In the genomic region with DNA sequence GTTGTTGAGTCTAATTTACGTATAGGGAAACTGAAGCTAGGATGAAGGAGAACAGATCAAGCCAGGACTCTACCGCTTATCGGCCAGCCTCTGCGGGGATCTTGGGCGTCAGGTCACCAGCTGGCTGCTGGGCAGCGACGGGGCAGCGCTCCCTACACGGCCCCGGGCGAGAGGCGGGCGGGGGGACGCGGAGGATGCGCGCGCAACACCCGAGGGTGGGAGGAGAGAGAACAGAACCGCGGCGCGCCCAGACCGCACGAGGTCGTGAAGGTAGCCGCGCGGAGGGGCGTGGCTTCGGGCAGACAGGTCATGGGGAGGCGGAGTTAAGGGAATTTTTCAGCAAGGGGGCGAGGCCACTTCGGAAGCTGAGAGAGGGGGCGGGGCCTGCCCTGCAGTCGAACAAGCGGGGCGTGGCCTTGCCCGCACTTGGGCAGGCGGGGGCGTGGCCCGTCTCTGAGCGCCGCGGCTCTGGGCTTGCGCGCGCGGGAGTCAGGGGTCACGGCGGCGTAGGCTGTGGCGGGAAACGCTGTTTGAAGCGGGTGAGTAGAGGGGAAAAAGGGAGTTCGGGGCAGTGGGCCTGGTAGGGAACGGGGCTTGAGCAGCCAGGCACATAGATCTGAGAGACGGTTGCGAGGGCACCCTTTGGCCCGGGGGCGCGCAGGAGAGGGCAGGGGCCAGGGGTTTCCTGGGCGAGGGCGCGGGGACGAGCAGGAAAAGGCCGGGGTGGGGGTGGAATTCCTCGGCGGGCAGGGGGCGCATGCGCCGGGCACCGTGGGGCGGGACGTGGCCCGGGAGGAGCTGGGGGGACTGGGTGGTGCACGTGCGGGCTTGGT, we compare ENCODE assay signal across 1 cellular context.
TF ChIP-seq lines count a peak whose summit lies in the region.

A gene (plus strand): TSS at position 496 of the 833 bp plus-strand sequence. CDS start 14,505 bp downstream, outside the sequence.

TF ChIP-seq in K562, 482 proteins besides CTCF, POLR2A, EP300 and RAD21 (continued from another document and continues in another):
- TF ChIP-seq, protein P1, sequence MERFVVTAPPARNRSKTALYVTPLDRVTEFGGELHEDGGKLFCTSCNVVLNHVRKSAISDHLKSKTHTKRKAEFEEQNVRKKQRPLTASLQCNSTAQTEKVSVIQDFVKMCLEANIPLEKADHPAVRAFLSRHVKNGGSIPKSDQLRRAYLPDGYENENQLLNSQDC (CRISPR knock-in tag; IDR thresholded peaks at IDR 0.05) = 0 out of 2 replicates have a peak, but pooled peaks have one; percentile 30
- TF ChIP-seq TRIM28 (IDR thresholded peaks at IDR 0.05) (no peak), SNIP1 (IDR thresholded peaks at IDR 0.05; ENCODE audit: low read depth) (no peak), CAMTA2 (CRISPR knock-in tag; conservative IDR thresholded peaks at IDR 0.05) (peak; percentile 97), SREBF2 (CRISPR knock-in tag; IDR thresholded peaks at IDR 0.05) (no peak), SMC3 (conservative IDR thresholded peaks at IDR 0.05; ENCODE audit: insufficient read depth, low read depth, low read length) (no peak), HLTF (IDR thresholded peaks at IDR 0.05) (0 out of 2 replicates have a peak, but pooled peaks have one; percentile 30), KDM5B (IDR thresholded peaks at IDR 0.05; ENCODE audit: insufficient replicate concordance, low read depth, low read length) (peak; percentile 70), MIER1 (IDR thresholded peaks at IDR 0.05; ENCODE audit: low read depth) (no peak), FOS (IDR thresholded peaks at IDR 0.05; ENCODE audit: extremely low read depth, insufficient read length) (no peak), MTA1 (IDR thresholded peaks at IDR 0.05; ENCODE audit: borderline replicate concordance) (0 out of 2 replicates have a peak, but pooled peaks have one; percentile 14), ZNF146 (CRISPR knock-in tag; IDR thresholded peaks at IDR 0.05; ENCODE audit: unreplicated experiment) (no peak), ZNF274 (IDR thresholded peaks at IDR 0.05; ENCODE audit: borderline replicate concordance, low read depth, low read length) (no peak), NCOA1 (IDR thresholded peaks at IDR 0.05; ENCODE audit: low read depth) (no peak), BCL6 (CRISPR knock-in tag; IDR thresholded peaks at IDR 0.05) (no peak), SETDB1 (IDR thresholded peaks at IDR 0.05; ENCODE audit: low read length) (no peak), NUFIP1 (IDR thresholded peaks at IDR 0.05; ENCODE audit: partially characterized antibody) (no peak), ZC3H11A (IDR thresholded peaks at IDR 0.05; ENCODE audit: low read depth, low read length) (no peak), PHF8 (IDR thresholded peaks at IDR 0.05; ENCODE audit: borderline replicate concordance, low read length) (peak; percentile 75; the same call in 1 of the 2 replicates), ZNF253 (CRISPR knock-in tag; conservative IDR thresholded peaks at IDR 0.05) (no peak), KHSRP (IDR thresholded peaks at IDR 0.05) (no peak), CCNT2 (IDR thresholded peaks at IDR 0.05; ENCODE audit: borderline replicate concordance, extremely low read depth, insufficient read length, low read depth, low read length) (peak; percentile 94), BRCA1 (IDR thresholded peaks at IDR 0.05) (no peak), BRCA1 (CRISPR knock-in tag; IDR thresholded peaks at IDR 0.05) (no peak), ZNF717 (CRISPR knock-in tag; IDR thresholded peaks at IDR 0.05) (peak; percentile 90; the same call in 1 of the 2 replicates), TAL1 (IDR thresholded peaks at IDR 0.05) (no peak), NFYB (IDR thresholded peaks at IDR 0.05; ENCODE audit: extremely low read depth, insufficient read length) (no peak), SAFB (IDR thresholded peaks at IDR 0.05; ENCODE audit: borderline replicate concordance, low read depth, low read length) (no peak), RBM22 (IDR thresholded peaks at IDR 0.05; ENCODE audit: low read depth, low read length, poor library complexity, severe bottlenecking) (peak; percentile 58), ZFP30 (CRISPR knock-in tag; IDR thresholded peaks at IDR 0.05; ENCODE audit: borderline replicate concordance) (no peak), ZNF174 (CRISPR knock-in tag; IDR thresholded peaks at IDR 0.05) (no peak), DMBX1 (CRISPR knock-in tag; IDR thresholded peaks at IDR 0.05; ENCODE audit: borderline replicate concordance) (no peak), FOXA3 (CRISPR knock-in tag; conservative IDR thresholded peaks at IDR 0.05 in 1 of 2, IDR thresholded peaks at IDR 0.05 in 1 of 2) (no peak)
- TF ChIP-seq, protein P2, sequence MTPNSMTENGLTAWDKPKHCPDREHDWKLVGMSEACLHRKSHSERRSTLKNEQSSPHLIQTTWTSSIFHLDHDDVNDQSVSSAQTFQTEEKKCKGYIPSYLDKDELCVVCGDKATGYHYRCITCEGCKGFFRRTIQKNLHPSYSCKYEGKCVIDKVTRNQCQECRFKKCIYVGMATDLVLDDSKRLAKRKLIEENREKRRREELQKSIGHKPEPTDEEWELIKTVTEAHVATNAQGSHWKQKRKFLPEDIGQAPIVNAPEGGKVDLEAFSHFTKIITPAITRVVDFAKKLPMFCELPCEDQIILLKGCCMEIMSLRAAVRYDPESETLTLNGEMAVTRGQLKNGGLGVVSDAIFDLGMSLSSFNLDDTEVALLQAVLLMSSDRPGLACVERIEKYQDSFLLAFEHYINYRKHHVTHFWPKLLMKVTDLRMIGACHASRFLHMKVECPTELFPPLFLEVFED (CRISPR knock-in tag; conservative IDR thresholded peaks at IDR 0.05) = peak; percentile 97
- TF ChIP-seq, protein P3, sequence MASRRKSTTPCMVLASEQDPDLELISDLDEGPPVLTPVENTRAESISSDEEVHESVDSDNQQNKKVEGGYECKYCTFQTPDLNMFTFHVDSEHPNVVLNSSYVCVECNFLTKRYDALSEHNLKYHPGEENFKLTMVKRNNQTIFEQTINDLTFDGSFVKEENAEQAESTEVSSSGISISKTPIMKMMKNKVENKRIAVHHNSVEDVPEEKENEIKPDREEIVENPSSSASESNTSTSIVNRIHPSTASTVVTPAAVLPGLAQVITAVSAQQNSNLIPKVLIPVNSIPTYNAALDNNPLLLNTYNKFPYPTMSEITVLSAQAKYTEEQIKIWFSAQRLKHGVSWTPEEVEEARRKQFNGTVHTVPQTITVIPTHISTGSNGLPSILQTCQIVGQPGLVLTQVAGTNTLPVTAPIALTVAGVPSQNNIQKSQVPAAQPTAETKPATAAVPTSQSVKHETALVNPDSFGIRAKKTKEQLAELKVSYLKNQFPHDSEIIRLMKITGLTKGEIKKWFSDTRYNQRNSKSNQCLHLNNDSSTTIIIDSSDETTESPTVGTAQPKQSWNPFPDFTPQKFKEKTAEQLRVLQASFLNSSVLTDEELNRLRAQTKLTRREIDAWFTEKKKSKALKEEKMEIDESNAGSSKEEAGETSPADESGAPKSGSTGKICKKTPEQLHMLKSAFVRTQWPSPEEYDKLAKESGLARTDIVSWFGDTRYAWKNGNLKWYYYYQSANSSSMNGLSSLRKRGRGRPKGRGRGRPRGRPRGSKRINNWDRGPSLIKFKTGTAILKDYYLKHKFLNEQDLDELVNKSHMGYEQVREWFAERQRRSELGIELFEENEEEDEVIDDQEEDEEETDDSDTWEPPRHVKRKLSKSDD (conservative IDR thresholded peaks at IDR 0.05; ENCODE audit: low read length) = no peak
- TF ChIP-seq, protein P4, sequence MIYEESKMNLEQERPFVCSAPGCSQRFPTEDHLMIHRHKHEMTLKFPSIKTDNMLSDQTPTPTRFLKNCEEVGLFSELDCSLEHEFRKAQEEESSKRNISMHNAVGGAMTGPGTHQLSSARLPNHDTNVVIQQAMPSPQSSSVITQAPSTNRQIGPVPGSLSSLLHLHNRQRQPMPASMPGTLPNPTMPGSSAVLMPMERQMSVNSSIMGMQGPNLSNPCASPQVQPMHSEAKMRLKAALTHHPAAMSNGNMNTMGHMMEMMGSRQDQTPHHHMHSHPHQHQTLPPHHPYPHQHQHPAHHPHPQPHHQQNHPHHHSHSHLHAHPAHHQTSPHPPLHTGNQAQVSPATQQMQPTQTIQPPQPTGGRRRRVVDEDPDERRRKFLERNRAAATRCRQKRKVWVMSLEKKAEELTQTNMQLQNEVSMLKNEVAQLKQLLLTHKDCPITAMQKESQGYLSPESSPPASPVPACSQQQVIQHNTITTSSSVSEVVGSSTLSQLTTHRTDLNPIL (CRISPR knock-in tag; IDR thresholded peaks at IDR 0.05) = peak; percentile 68
- TF ChIP-seq, protein P5, sequence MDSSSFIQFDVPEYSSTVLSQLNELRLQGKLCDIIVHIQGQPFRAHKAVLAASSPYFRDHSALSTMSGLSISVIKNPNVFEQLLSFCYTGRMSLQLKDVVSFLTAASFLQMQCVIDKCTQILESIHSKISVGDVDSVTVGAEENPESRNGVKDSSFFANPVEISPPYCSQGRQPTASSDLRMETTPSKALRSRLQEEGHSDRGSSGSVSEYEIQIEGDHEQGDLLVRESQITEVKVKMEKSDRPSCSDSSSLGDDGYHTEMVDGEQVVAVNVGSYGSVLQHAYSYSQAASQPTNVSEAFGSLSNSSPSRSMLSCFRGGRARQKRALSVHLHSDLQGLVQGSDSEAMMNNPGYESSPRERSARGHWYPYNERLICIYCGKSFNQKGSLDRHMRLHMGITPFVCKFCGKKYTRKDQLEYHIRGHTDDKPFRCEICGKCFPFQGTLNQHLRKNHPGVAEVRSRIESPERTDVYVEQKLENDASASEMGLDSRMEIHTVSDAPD (CRISPR knock-in tag; IDR thresholded peaks at IDR 0.05) = no peak
- TF ChIP-seq, protein P6, sequence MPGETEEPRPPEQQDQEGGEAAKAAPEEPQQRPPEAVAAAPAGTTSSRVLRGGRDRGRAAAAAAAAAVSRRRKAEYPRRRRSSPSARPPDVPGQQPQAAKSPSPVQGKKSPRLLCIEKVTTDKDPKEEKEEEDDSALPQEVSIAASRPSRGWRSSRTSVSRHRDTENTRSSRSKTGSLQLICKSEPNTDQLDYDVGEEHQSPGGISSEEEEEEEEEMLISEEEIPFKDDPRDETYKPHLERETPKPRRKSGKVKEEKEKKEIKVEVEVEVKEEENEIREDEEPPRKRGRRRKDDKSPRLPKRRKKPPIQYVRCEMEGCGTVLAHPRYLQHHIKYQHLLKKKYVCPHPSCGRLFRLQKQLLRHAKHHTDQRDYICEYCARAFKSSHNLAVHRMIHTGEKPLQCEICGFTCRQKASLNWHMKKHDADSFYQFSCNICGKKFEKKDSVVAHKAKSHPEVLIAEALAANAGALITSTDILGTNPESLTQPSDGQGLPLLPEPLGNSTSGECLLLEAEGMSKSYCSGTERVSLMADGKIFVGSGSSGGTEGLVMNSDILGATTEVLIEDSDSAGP (CRISPR knock-in tag; IDR thresholded peaks at IDR 0.05) = no peak
- TF ChIP-seq, protein P7, sequence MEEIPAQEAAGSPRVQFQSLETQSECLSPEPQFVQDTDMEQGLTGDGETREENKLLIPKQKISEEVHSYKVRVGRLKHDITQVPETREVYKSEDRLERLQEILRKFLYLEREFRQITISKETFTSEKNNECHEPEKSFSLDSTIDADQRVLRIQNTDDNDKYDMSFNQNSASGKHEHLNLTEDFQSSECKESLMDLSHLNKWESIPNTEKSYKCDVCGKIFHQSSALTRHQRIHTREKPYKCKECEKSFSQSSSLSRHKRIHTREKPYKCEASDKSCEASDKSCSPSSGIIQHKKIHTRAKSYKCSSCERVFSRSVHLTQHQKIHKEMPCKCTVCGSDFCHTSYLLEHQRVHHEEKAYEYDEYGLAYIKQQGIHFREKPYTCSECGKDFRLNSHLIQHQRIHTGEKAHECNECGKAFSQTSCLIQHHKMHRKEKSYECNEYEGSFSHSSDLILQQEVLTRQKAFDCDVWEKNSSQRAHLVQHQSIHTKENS (CRISPR knock-in tag; IDR thresholded peaks at IDR 0.05) = peak; percentile 94
- TF ChIP-seq, protein P8, sequence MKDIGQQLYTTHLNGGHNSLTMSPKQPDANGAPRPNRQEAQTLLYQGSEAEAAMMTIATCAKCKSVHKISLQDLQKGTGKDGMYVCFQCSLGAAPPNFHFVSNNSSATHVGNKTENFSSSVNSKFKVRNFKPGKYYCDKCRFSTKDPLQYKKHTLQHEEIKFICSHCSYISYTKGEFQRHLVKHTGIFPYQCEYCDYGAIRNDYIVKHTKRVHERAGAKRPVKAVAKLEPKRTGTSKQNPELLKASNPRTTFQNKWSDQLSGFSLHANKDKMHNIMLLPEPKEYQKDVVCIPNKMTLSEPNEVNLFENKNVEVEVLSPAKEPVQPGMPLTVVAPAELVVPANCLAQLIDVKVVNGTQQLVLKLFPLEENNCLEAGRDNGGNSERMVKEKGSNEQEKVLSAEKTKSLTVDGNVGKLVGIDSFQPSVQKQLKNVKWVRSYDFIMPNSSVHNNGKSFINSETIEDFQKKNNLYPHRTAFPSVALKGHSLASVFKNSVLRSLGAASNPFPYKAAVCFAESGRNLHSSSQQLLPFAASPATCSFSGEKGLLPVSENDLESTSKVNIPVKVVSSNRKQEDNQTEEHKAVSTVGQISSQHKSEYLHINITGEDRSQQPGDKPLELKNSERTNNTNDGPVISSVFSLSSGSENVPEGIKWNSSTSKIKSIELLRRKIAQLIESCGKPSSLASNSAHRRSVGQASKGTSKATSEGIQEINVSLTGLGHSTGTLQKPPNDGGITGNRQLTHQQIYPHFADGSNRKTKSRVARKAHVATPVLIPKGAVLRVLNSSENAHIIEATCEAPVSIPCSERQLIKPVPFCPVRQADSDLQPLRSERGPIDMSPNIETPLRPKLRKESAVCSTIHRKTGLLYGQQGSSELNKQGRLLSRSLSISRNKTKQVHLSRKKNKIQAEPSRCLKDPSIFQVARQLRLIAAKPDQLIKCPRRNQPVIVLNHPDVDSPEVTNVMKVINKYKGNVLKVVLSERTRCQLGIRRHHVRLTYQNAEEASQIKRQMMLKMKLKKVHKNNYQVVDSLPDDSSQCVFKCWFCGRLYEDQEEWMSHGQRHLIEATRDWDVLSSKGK (CRISPR knock-in tag; IDR thresholded peaks at IDR 0.05) = no peak
- TF ChIP-seq, protein P9, sequence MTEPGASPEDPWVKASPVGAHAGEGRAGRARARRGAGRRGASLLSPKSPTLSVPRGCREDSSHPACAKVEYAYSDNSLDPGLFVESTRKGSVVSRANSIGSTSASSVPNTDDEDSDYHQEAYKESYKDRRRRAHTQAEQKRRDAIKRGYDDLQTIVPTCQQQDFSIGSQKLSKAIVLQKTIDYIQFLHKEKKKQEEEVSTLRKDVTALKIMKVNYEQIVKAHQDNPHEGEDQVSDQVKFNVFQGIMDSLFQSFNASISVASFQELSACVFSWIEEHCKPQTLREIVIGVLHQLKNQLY (CRISPR knock-in tag; conservative IDR thresholded peaks at IDR 0.05) = 0 out of 4 replicates have a peak, but pooled peaks of 1 of the 2 experiments have one; percentile 43
- TF ChIP-seq, protein P10, sequence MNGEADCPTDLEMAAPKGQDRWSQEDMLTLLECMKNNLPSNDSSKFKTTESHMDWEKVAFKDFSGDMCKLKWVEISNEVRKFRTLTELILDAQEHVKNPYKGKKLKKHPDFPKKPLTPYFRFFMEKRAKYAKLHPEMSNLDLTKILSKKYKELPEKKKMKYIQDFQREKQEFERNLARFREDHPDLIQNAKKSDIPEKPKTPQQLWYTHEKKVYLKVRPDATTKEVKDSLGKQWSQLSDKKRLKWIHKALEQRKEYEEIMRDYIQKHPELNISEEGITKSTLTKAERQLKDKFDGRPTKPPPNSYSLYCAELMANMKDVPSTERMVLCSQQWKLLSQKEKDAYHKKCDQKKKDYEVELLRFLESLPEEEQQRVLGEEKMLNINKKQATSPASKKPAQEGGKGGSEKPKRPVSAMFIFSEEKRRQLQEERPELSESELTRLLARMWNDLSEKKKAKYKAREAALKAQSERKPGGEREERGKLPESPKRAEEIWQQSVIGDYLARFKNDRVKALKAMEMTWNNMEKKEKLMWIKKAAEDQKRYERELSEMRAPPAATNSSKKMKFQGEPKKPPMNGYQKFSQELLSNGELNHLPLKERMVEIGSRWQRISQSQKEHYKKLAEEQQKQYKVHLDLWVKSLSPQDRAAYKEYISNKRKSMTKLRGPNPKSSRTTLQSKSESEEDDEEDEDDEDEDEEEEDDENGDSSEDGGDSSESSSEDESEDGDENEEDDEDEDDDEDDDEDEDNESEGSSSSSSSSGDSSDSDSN (IDR thresholded peaks at IDR 0.05; ENCODE audit: borderline replicate concordance in 1 of 2, low read depth in 2 of 2, low read length in 2 of 2) = no peak
